Comparison of ENCODE assay signal across 14 cellular contexts in the genomic region with DNA sequence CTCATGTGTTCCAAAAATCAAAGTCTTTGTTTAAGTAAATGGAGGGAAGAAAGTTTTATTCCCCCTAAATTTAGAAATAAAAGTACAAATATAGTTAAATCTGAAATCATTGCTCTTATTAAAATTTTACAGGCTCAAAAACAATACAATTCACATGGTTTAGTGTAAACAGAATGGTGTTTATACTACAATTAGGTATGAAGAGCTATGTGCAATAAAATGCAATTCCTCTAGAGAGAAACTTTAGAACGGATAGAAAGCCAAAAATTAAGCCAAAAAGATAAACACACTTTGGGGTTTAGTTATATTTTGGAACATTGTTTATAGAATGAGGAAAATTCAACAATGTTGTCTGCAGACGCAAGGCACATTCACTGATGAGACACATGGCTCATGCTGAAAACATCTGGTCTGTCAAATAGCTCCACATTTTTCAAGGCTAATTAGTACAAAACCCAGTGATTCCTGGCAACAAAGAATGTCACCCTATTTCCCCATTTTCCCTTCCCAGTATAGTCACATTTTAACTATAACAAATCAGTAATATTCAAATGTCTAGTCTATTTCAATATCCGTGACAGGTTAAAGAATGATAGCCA.
DNase-seq lines count a peak whose midpoint lies in the region; ATAC-seq, FAIRE-seq and TF ChIP-seq lines count a peak whose summit lies in the region.
"Had no signal": no experiment of that assay in that cellular context is flagged by ENCODE, and none has a peak within 500 bp of the region (broad histone marks: within the 10 kb centered on the region; RNA-seq: fewer than 3 reads in every experiment).

No MANE protein-coding gene starts in this region.

- no peak overlapping the region for H3K4me3 ChIP-seq in A549
- H3K4me3 ChIP-seq in HEK293 (ENCODE audit: low read depth, low read length): no peak overlapping the region
- H3K4me3 ChIP-seq in cardiac fibroblast (replicated peaks in 1 of 2; ENCODE audit: low read depth in 2 of 2, low read length in 2 of 2): no peak overlapping the region
- no peak overlapping the region for H3K4me3 ChIP-seq in GM23338
- H3K4me3 ChIP-seq: lung had no signal

- H3F3A ChIP-seq in GM23338 (replicated peaks; ENCODE audit: low read depth): no peaks in the 10 kb centered on the region

- CTCF ChIA-PET in A549 (lab: Yijun Ruan, JAX): interaction anchor here (1.3 kb wide), 1 partner anchor 143 kb away, joined by 4 read pairs; no protein-coding TSS in a partner anchor
- CTCF ChIA-PET in HEK293 (lab: Yijun Ruan, JAX): interaction anchor here (1.1 kb wide), 1 partner anchor 19 kb away, joined by 4 read pairs; no protein-coding TSS in a partner anchor

- TF ChIP-seq CTCF in A549 (IDR thresholded peaks at IDR 0.05): no peak
- no peak for TF ChIP-seq CTCF in HEK293 (tag by site-specific recombination; IDR thresholded peaks at IDR 0.05)
- TF ChIP-seq CTCF in cardiac fibroblast (IDR thresholded peaks at IDR 0.05; ENCODE audit: low read depth, low read length): no peak
- TF ChIP-seq CTCF in GM23338 (conservative IDR thresholded peaks at IDR 0.05; ENCODE audit: low read depth in 2 of 2): no peak

- H3K27me3 Mint-ChIP-seq in GM23338 (ENCODE audit: insufficient read depth, low read depth, poor library complexity): peaks cover 3% of the 10 kb centered on the region

- POLR2A ChIA-PET in A549 (lab: Yijun Ruan, JAX): interaction anchor here (1.0 kb wide), 1 partner anchor 47 kb away, joined by 3 read pairs; no protein-coding TSS in a partner anchor
- POLR2A ChIA-PET in HEK293 (lab: Yijun Ruan, JAX): no interaction called here

- 0 out of 6 replicates have a peak overlapping the region, but pooled peaks of 1 of the 2 experiments have one; percentile 1 for H3K27ac ChIP-seq in A549
- H3K27ac ChIP-seq in HEK293 (ENCODE audit: extremely low read depth, low read depth, low read length): no peak overlapping the region
- H3K27ac ChIP-seq in GM23338 (ENCODE audit: low read depth): no peak overlapping the region
- H3K27ac ChIP-seq: neutrophil had no signal

- ATAC-seq in A549: no peak
- no peak for ATAC-seq in GM23338

- H3K4me3 Mint-ChIP-seq in GM23338: no peak overlapping the region
- H3K4me3 Mint-ChIP-seq: activated T-helper 1 cell treated with anti-CD3 and anti-CD28 coated beads, Interleukin-12 subunit alpha, Interleukin-12 subunit beta, Interleukin-2, Interleukin-4 antibody, amounts not matched to agents 30 ng/mL and 10 ng/mL and 1 ng/mL, durations not matched to agents 14 hours and 24 hours and 36 hours had no signal

- H3K4me1 Mint-ChIP-seq in GM23338: peaks cover 35% of the 10 kb centered on the region

- TF ChIP-seq POLR2A in A549 (IDR thresholded peaks at IDR 0.05; ENCODE audit: low read length): no peak

- H3K36me3 ChIP-seq in HEK293 (ENCODE audit: control insufficient read depth in 2 of 2, insufficient read depth in 1 of 2, low read length in 2 of 2) (peaks cover under 1 to 3% of the 10 kb centered on the region in 2 experiments; a peak in 2 of 3 replicates), GM23338 (ENCODE audit: insufficient read depth) (no peaks in the 10 kb centered on the region)
- H3K36me3 ChIP-seq: neutrophil had no signal

- peak overlapping the region; percentile 53 for H3K4me2 ChIP-seq in A549
- no peak overlapping the region for H3K4me2 ChIP-seq in GM23338

- no peaks in the 10 kb centered on the region for H3K9me2 ChIP-seq in GM23338 (ENCODE audit: insufficient read depth)

- no peaks in the 10 kb centered on the region for H3K9me3 Mint-ChIP-seq in GM23338
- H3K9me3 Mint-ChIP-seq: activated T-helper 1 cell treated with anti-CD3 and anti-CD28 coated beads, Interleukin-12 subunit alpha, Interleukin-12 subunit beta, Interleukin-2, Interleukin-4 antibody, amounts not matched to agents 30 ng/mL and 10 ng/mL and 1 ng/mL, durations not matched to agents 14 hours and 24 hours and 36 hours had no signal

- no peak for TF ChIP-seq EP300 in A549 (IDR thresholded peaks at IDR 0.05)

- H3K36me3 Mint-ChIP-seq in GM23338 (ENCODE audit: low read depth): no peaks in the 10 kb centered on the region; the same call in 2 of the 3 replicates

- no peaks in the 10 kb centered on the region for H4K20me1 ChIP-seq in GM23338 (replicated peaks; ENCODE audit: insufficient read depth)

- no peaks in the 10 kb centered on the region for H3K9me3 ChIP-seq in A549
- H3K9me3 ChIP-seq in HEK293 (ENCODE audit: control insufficient read depth, insufficient read depth, low read depth, low read length): no peaks in the 10 kb centered on the region
- H3K9me3 ChIP-seq: neutrophil had no signal

- H3K27ac Mint-ChIP-seq in GM23338: no peak overlapping the region
- H3K27ac Mint-ChIP-seq: activated T-helper 1 cell treated with anti-CD3 and anti-CD28 coated beads, Interleukin-12 subunit alpha, Interleukin-12 subunit beta, Interleukin-2, Interleukin-4 antibody, amounts not matched to agents 30 ng/mL and 10 ng/mL and 1 ng/mL, durations not matched to agents 14 hours and 24 hours and 36 hours had no signal

- H3K27me3 ChIP-seq in GM23338 (ENCODE audit: insufficient read depth): no peaks in the 10 kb centered on the region
- H3K27me3 ChIP-seq: neutrophil had no signal

- H3K79me2 ChIP-seq in GM23338 (replicated peaks; ENCODE audit: insufficient read depth): no peaks in the 10 kb centered on the region

- H3K4me1 ChIP-seq in A549 (peaks cover 47% of the 10 kb centered on the region), HEK293 (ENCODE audit: control insufficient read depth, insufficient read depth, low read length) (peaks cover 37% of the 10 kb centered on the region), GM23338 (ENCODE audit: insufficient read depth) (peaks cover 14% of the 10 kb centered on the region; the same call in 1 of the 2 replicates)

- 38% methylated on average over 3 of the region's 3 CpGs for WGBS in A549 (ENCODE audit: missing lambda C conversion rate)

- TF ChIP-seq RAD21 in A549 (conservative IDR thresholded peaks at IDR 0.05 in 1 of 2, IDR thresholded peaks at IDR 0.05 in 1 of 2): no peak

- DNase-seq in A549 (ENCODE audit: low read depth in 1 of 2, low spot score in 1 of 2) (no peak), cardiac fibroblast (ENCODE audit: low read depth in 2 of 2) (peak; percentile 57), kidney glomerular epithelial cell (lab: John Stamatoyannopoulos, UW) (peak; percentile 33), HUDEP-2 (lab: John Stamatoyannopoulos, UW; ENCODE audit: unreplicated experiment in 76 of 76) (no peak), NCI-H128 (lab: John Stamatoyannopoulos, UW; ENCODE audit: unreplicated experiment) (no peak), GM23338 (ENCODE audit: low spot score) (no peak), NCI-H1436 (lab: John Stamatoyannopoulos, UW) (no peak)
- DNase-seq: activated CD4-positive, alpha-beta T cell treated with anti-CD3 and anti-CD28 coated beads, Interleukin-2, amount 50 U/mL, for 4 hours; NCI-H526 treated with DMSO at 0.1 percent for 48 hours; T-helper 9 cell had no signal

- H2AFZ ChIP-seq in GM23338: no peak overlapping the region

- FAIRE-seq in A549 (lab: Jason Lieb, UNC): no peak

TF ChIP-seq in A549, 52 proteins besides CTCF, POLR2A, EP300 and RAD21 (continues in another document):
- TF ChIP-seq FOSL2 (IDR thresholded peaks at IDR 0.05): no peak
- TF ChIP-seq FOSL2 (CRISPR knock-in tag; IDR thresholded peaks at IDR 0.05): peak; percentile 30; the same call in 1 of the 2 replicates
- TF ChIP-seq GATA3 (IDR thresholded peaks at IDR 0.05; ENCODE audit: borderline replicate concordance): 0 out of 2 replicates have a peak, but pooled peaks have one; percentile 23
- TF ChIP-seq TP53 (CRISPR knock-in tag; IDR thresholded peaks at IDR 0.05): no peak
- no peak for TF ChIP-seq RFX5 (IDR thresholded peaks at IDR 0.05)
- no peak for TF ChIP-seq NPAS2 (CRISPR knock-in tag; IDR thresholded peaks at IDR 0.05; ENCODE audit: borderline replicate concordance)
- TF ChIP-seq ESRRA (IDR thresholded peaks at IDR 0.05; ENCODE audit: borderline replicate concordance, low read length): no peak
- TF ChIP-seq HEYL (CRISPR knock-in tag; IDR thresholded peaks at IDR 0.05): no peak
- TF ChIP-seq ZNF302 (CRISPR knock-in tag; IDR thresholded peaks at IDR 0.05): no peak
- TF ChIP-seq JUNB (IDR thresholded peaks at IDR 0.05): no peak
- TF ChIP-seq HOXB5 (CRISPR knock-in tag; IDR thresholded peaks at IDR 0.05): no peak

TF ChIP-seq in HEK293, 187 proteins besides CTCF, POLR2A, EP300 and RAD21 (continues in another document):
- TF ChIP-seq, protein P1, sequence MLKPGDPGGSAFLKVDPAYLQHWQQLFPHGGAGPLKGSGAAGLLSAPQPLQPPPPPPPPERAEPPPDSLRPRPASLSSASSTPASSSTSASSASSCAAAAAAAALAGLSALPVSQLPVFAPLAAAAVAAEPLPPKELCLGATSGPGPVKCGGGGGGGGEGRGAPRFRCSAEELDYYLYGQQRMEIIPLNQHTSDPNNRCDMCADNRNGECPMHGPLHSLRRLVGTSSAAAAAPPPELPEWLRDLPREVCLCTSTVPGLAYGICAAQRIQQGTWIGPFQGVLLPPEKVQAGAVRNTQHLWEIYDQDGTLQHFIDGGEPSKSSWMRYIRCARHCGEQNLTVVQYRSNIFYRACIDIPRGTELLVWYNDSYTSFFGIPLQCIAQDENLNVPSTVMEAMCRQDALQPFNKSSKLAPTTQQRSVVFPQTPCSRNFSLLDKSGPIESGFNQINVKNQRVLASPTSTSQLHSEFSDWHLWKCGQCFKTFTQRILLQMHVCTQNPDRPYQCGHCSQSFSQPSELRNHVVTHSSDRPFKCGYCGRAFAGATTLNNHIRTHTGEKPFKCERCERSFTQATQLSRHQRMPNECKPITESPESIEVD (tag by site-specific recombination; IDR thresholded peaks at IDR 0.05): peak; percentile 91

Comparison
In these comparisons a context has a peak if more than half of its experiments do, and no peak if none do; other contexts are left out.
1. DNase-seq: peak in cardiac fibroblast (2 of 2) and kidney glomerular epithelial cell (single experiment); none in A549 (0 of 2), HUDEP-2 (0 of 76), NCI-H128 (single experiment), GM23338 (single experiment) and NCI-H1436 (single experiment).